In the genomic region with DNA sequence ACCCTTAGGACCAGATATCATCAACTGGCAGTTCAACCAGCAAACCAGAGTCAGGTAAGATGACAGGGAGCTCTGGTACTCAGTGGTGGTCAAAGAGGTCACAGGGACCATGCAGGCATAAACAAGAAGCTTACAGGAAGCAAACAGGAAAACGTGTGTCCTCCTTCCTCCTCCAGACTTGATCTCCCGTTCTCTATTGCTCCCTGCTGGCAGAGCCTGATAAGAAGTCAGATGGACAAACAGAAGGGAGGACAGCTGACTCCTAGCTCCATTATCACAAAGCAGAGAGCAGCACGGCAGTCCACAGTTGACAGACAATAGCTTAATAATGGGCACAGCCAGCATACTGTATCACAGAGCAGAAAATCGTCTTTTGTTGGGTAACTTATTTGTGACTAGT, we compare ENCODE assay signal across 1 cellular context.
TF ChIP-seq lines count a peak whose summit lies in the region.

No MANE protein-coding gene starts in this region.

TF ChIP-seq in HepG2, 621 proteins besides CTCF, POLR2A, EP300 and RAD21 (continued from another document and continues in another):
- TF ChIP-seq, protein P1, sequence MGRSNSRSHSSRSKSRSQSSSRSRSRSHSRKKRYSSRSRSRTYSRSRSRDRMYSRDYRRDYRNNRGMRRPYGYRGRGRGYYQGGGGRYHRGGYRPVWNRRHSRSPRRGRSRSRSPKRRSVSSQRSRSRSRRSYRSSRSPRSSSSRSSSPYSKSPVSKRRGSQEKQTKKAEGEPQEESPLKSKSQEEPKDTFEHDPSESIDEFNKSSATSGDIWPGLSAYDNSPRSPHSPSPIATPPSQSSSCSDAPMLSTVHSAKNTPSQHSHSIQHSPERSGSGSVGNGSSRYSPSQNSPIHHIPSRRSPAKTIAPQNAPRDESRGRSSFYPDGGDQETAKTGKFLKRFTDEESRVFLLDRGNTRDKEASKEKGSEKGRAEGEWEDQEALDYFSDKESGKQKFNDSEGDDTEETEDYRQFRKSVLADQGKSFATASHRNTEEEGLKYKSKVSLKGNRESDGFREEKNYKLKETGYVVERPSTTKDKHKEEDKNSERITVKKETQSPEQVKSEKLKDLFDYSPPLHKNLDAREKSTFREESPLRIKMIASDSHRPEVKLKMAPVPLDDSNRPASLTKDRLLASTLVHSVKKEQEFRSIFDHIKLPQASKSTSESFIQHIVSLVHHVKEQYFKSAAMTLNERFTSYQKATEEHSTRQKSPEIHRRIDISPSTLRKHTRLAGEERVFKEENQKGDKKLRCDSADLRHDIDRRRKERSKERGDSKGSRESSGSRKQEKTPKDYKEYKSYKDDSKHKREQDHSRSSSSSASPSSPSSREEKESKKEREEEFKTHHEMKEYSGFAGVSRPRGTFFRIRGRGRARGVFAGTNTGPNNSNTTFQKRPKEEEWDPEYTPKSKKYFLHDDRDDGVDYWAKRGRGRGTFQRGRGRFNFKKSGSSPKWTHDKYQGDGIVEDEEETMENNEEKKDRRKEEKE (IDR thresholded peaks at IDR 0.05), result no peak
- TF ChIP-seq THAP11 (CRISPR knock-in tag; IDR thresholded peaks at IDR 0.05), result 0 out of 2 replicates have a peak, but pooled peaks have one; percentile 20
- no peak for TF ChIP-seq ZNF296 (CRISPR knock-in tag; conservative IDR thresholded peaks at IDR 0.05)
- no peak for TF ChIP-seq ZNF331 (CRISPR knock-in tag; IDR thresholded peaks at IDR 0.05)
- no peak for TF ChIP-seq SNRNP70 (IDR thresholded peaks at IDR 0.05; ENCODE audit: low read depth, low read length)
- no peak for TF ChIP-seq KAT8 (CRISPR knock-in tag; IDR thresholded peaks at IDR 0.05)
- 0 out of 2 replicates have a peak, but pooled peaks have one; percentile 41 for TF ChIP-seq ZNF605 (CRISPR knock-in tag; IDR thresholded peaks at IDR 0.05)
- peak; percentile 46; the same call in 1 of the 2 replicates for TF ChIP-seq GATAD2A (CRISPR knock-in tag; IDR thresholded peaks at IDR 0.05)
- TF ChIP-seq, protein P2, sequence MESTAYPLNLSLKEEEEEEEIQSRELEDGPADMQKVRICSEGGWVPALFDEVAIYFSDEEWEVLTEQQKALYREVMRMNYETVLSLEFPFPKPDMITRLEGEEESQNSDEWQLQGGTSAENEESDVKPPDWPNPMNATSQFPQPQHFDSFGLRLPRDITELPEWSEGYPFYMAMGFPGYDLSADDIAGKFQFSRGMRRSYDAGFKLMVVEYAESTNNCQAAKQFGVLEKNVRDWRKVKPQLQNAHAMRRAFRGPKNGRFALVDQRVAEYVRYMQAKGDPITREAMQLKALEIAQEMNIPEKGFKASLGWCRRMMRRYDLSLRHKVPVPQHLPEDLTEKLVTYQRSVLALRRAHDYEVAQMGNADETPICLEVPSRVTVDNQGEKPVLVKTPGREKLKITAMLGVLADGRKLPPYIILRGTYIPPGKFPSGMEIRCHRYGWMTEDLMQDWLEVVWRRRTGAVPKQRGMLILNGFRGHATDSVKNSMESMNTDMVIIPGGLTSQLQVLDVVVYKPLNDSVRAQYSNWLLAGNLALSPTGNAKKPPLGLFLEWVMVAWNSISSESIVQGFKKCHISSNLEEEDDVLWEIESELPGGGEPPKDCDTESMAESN (CRISPR knock-in tag; conservative IDR thresholded peaks at IDR 0.05), result no peak
- TF ChIP-seq ZSCAN30 (CRISPR knock-in tag; IDR thresholded peaks at IDR 0.05), result no peak
- TF ChIP-seq EZH2 (conservative IDR thresholded peaks at IDR 0.05; ENCODE audit: low read depth, low read length), result no peak
- TF ChIP-seq MTF1 (CRISPR knock-in tag; IDR thresholded peaks at IDR 0.05), result no peak
- TF ChIP-seq, protein P3, sequence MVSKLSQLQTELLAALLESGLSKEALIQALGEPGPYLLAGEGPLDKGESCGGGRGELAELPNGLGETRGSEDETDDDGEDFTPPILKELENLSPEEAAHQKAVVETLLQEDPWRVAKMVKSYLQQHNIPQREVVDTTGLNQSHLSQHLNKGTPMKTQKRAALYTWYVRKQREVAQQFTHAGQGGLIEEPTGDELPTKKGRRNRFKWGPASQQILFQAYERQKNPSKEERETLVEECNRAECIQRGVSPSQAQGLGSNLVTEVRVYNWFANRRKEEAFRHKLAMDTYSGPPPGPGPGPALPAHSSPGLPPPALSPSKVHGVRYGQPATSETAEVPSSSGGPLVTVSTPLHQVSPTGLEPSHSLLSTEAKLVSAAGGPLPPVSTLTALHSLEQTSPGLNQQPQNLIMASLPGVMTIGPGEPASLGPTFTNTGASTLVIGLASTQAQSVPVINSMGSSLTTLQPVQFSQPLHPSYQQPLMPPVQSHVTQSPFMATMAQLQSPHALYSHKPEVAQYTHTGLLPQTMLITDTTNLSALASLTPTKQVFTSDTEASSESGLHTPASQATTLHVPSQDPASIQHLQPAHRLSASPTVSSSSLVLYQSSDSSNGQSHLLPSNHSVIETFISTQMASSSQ (IDR thresholded peaks at IDR 0.05; ENCODE audit: low read depth), result no peak
- TF ChIP-seq, protein P3 (CRISPR knock-in tag; IDR thresholded peaks at IDR 0.05; ENCODE audit: borderline replicate concordance), result no peak
- 0 out of 2 replicates have a peak, but pooled peaks have one; percentile 18 for TF ChIP-seq MED1 (CRISPR knock-in tag; IDR thresholded peaks at IDR 0.05)
- no peak for TF ChIP-seq ZZZ3 (CRISPR knock-in tag; IDR thresholded peaks at IDR 0.05; ENCODE audit: borderline replicate concordance)
- TF ChIP-seq NFKB2 (CRISPR knock-in tag; IDR thresholded peaks at IDR 0.05; ENCODE audit: borderline replicate concordance), result no peak
- peak; percentile 79; the same call in 1 of the 2 replicates for TF ChIP-seq ELF3 (CRISPR knock-in tag; IDR thresholded peaks at IDR 0.05)
- TF ChIP-seq ZNF329 (CRISPR knock-in tag; IDR thresholded peaks at IDR 0.05; ENCODE audit: low read depth), result no peak
- TF ChIP-seq ZNF530 (CRISPR knock-in tag; IDR thresholded peaks at IDR 0.05; ENCODE audit: low read depth), result no peak
- TF ChIP-seq MEIS1 (CRISPR knock-in tag; IDR thresholded peaks at IDR 0.05; ENCODE audit: borderline replicate concordance), result no peak
- no peak for TF ChIP-seq MTA1 (CRISPR knock-in tag; IDR thresholded peaks at IDR 0.05; ENCODE audit: borderline replicate concordance)
- TF ChIP-seq, protein P4, sequence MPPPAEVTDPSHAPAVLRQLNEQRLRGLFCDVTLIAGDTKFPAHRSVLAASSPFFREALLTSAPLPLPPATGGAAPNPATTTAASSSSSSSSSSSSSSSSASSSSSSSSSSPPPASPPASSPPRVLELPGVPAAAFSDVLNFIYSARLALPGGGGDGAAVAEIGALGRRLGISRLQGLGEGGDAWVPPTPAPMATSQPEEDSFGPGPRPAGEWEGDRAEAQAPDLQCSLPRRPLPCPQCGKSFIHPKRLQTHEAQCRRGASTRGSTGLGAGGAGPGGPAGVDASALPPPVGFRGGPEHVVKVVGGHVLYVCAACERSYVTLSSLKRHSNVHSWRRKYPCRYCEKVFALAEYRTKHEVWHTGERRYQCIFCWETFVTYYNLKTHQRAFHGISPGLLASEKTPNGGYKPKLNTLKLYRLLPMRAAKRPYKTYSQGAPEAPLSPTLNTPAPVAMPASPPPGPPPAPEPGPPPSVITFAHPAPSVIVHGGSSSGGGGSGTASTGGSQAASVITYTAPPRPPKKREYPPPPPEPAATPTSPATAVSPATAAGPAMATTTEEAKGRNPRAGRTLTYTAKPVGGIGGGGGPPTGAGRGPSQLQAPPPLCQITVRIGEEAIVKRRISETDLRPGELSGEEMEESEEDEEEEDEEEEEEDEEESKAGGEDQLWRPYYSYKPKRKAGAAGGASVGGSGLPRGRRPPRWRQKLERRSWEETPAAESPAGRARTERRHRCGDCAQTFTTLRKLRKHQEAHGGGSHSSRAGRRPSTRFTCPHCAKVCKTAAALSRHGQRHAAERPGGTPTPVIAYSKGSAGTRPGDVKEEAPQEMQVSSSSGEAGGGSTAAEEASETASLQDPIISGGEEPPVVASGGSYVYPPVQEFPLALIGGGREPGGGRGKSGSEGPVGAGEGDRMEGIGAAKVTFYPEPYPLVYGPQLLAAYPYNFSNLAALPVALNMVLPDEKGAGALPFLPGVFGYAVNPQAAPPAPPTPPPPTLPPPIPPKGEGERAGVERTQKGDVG (CRISPR knock-in tag; IDR thresholded peaks at IDR 0.05; ENCODE audit: borderline replicate concordance), result no peak
- TF ChIP-seq ZNF431 (CRISPR knock-in tag; IDR thresholded peaks at IDR 0.05; ENCODE audit: borderline replicate concordance, low read depth), result no peak
- no peak for TF ChIP-seq EED (CRISPR knock-in tag; IDR thresholded peaks at IDR 0.05)
- TF ChIP-seq YY1 (IDR thresholded peaks at IDR 0.05; ENCODE audit: insufficient read depth, insufficient replicate concordance, low read depth, low read length), result no peak
- no peak for TF ChIP-seq SP5 (CRISPR knock-in tag; IDR thresholded peaks at IDR 0.05; ENCODE audit: borderline replicate concordance, low read depth)
- TF ChIP-seq, protein P5, sequence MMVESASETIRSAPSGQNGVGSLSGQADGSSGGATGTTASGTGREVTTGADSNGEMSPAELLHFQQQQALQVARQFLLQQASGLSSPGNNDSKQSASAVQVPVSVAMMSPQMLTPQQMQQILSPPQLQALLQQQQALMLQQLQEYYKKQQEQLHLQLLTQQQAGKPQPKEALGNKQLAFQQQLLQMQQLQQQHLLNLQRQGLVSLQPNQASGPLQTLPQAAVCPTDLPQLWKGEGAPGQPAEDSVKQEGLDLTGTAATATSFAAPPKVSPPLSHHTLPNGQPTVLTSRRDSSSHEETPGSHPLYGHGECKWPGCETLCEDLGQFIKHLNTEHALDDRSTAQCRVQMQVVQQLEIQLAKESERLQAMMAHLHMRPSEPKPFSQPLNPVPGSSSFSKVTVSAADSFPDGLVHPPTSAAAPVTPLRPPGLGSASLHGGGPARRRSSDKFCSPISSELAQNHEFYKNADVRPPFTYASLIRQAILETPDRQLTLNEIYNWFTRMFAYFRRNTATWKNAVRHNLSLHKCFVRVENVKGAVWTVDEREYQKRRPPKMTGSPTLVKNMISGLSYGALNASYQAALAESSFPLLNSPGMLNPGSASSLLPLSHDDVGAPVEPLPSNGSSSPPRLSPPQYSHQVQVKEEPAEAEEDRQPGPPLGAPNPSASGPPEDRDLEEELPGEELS (CRISPR knock-in tag; IDR thresholded peaks at IDR 0.05), result peak; percentile 45; the same call in 1 of the 2 replicates
- TF ChIP-seq ZIK1 (CRISPR knock-in tag; IDR thresholded peaks at IDR 0.05; ENCODE audit: borderline replicate concordance, low read depth), result no peak
- TF ChIP-seq ZNF709 (CRISPR knock-in tag; IDR thresholded peaks at IDR 0.05), result no peak
- TF ChIP-seq, protein P6, sequence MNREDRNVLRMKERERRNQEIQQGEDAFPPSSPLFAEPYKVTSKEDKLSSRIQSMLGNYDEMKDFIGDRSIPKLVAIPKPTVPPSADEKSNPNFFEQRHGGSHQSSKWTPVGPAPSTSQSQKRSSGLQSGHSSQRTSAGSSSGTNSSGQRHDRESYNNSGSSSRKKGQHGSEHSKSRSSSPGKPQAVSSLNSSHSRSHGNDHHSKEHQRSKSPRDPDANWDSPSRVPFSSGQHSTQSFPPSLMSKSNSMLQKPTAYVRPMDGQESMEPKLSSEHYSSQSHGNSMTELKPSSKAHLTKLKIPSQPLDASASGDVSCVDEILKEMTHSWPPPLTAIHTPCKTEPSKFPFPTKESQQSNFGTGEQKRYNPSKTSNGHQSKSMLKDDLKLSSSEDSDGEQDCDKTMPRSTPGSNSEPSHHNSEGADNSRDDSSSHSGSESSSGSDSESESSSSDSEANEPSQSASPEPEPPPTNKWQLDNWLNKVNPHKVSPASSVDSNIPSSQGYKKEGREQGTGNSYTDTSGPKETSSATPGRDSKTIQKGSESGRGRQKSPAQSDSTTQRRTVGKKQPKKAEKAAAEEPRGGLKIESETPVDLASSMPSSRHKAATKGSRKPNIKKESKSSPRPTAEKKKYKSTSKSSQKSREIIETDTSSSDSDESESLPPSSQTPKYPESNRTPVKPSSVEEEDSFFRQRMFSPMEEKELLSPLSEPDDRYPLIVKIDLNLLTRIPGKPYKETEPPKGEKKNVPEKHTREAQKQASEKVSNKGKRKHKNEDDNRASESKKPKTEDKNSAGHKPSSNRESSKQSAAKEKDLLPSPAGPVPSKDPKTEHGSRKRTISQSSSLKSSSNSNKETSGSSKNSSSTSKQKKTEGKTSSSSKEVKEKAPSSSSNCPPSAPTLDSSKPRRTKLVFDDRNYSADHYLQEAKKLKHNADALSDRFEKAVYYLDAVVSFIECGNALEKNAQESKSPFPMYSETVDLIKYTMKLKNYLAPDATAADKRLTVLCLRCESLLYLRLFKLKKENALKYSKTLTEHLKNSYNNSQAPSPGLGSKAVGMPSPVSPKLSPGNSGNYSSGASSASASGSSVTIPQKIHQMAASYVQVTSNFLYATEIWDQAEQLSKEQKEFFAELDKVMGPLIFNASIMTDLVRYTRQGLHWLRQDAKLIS (CRISPR knock-in tag; IDR thresholded peaks at IDR 0.05), result no peak
- TF ChIP-seq, protein P7, sequence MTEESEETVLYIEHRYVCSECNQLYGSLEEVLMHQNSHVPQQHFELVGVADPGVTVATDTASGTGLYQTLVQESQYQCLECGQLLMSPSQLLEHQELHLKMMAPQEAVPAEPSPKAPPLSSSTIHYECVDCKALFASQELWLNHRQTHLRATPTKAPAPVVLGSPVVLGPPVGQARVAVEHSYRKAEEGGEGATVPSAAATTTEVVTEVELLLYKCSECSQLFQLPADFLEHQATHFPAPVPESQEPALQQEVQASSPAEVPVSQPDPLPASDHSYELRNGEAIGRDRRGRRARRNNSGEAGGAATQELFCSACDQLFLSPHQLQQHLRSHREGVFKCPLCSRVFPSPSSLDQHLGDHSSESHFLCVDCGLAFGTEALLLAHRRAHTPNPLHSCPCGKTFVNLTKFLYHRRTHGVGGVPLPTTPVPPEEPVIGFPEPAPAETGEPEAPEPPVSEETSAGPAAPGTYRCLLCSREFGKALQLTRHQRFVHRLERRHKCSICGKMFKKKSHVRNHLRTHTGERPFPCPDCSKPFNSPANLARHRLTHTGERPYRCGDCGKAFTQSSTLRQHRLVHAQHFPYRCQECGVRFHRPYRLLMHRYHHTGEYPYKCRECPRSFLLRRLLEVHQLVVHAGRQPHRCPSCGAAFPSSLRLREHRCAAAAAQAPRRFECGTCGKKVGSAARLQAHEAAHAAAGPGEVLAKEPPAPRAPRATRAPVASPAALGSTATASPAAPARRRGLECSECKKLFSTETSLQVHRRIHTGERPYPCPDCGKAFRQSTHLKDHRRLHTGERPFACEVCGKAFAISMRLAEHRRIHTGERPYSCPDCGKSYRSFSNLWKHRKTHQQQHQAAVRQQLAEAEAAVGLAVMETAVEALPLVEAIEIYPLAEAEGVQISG (CRISPR knock-in tag; IDR thresholded peaks at IDR 0.05), result 0 out of 2 replicates have a peak, but pooled peaks have one; percentile 39
- TF ChIP-seq NFKBIZ (CRISPR knock-in tag; IDR thresholded peaks at IDR 0.05), result no peak
- no peak for TF ChIP-seq MLLT10 (CRISPR knock-in tag; IDR thresholded peaks at IDR 0.05)
- no peak for TF ChIP-seq NCOA2 (CRISPR knock-in tag; IDR thresholded peaks at IDR 0.05)
- no peak for TF ChIP-seq MIER2 (CRISPR knock-in tag; IDR thresholded peaks at IDR 0.05)
- TF ChIP-seq ZSCAN9 (CRISPR knock-in tag; IDR thresholded peaks at IDR 0.05; ENCODE audit: borderline replicate concordance), result no peak
- TF ChIP-seq FOXM1 (CRISPR knock-in tag; IDR thresholded peaks at IDR 0.05), result no peak
- TF ChIP-seq HNF4A (CRISPR knock-in tag; IDR thresholded peaks at IDR 0.05), result no peak
